Comparison of ENCODE assay signal across 22 cellular contexts in the genomic region with DNA sequence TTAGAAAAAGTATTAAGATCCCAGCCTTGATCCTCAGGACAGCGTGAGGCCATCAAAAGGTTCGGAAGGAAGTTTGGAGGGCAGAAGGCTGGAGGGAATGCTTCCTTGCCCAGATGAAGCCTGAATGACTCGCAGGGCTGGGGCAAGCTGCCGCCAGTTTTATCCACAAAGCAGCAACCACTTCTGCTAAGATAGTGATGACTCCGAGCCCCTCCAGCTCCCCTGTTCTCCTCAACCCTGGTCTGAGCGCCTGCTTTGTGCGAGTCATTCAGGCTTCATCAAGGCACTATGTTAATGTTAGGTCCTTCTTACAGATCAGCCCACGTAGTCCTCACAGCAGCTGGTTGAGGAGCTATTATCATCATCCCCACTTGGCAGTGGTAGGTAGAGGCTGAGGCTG.
DNase-seq lines count a peak whose midpoint lies in the region; ATAC-seq, FAIRE-seq and TF ChIP-seq lines count a peak whose summit lies in the region.
"Had no signal": no experiment of that assay in that cellular context is flagged by ENCODE, and none has a peak within 500 bp of the region (broad histone marks: within the 10 kb centered on the region; RNA-seq: fewer than 3 reads in every experiment).

No MANE protein-coding gene starts in this region.

- H3K4me2 ChIP-seq in GM23338 (no peak overlapping the region), PC-3 (ENCODE audit: low read length) (no peak overlapping the region), H1 (ENCODE audit: insufficient read depth in 1 of 2, low read depth in 2 of 2, low read length in 2 of 2) (no peak overlapping the region), OCI-LY7 (ENCODE audit: low read length) (no peak overlapping the region)
- H3K4me2 ChIP-seq: SK-N-SH had no signal

- no peak overlapping the region for H4K91ac ChIP-seq in H1 (replicated peaks; ENCODE audit: insufficient read length, low read length)

- ATAC-seq in GM23338 (no peak), PC-3 (peak; percentile 59), left ventricle myocardium superior (no peak), left colon (no peak)
- ATAC-seq: activated CD8-positive, alpha-beta T cell treated with anti-CD3 and anti-CD28 coated beads, Interleukin-2, amount 10 ng/mL, durations not matched to agents 7 days and 5 days; HepG2; left cardiac atrium had no signal

- no peaks in the 10 kb centered on the region for H3K79me1 ChIP-seq in H1 (ENCODE audit: low read depth, low read length)

- H3K4me3 Mint-ChIP-seq in GM23338, result no peak overlapping the region
- H3K4me3 Mint-ChIP-seq: activated B cell treated with CpG ODN at 0.5 μM for 24 hours; activated CD8-positive, alpha-beta T cell treated with anti-CD3 and anti-CD28 coated beads, Interleukin-2, amount 10 ng/mL, durations not matched to agents 7 days and 5 days; central memory CD8-positive, alpha-beta T cell had no signal

- DNase-seq in GM23338 (ENCODE audit: low spot score) (no peak), PC-3 (peak; percentile 17), H1 (ENCODE audit: low read depth in 1 of 2, low spot score in 2 of 2) (no peak), myocyte (ENCODE audit: low read depth) (peak; percentile 28), left ventricle myocardium superior (no peak), left colon (no peak), NCI-H526 (lab: John Stamatoyannopoulos, UW) (no peak), OCI-LY7 (ENCODE audit: low spot score) (no peak)
- DNase-seq: activated B cell treated with CpG ODN at 0.5 μM for 24 hours; activated CD8-positive, alpha-beta T cell treated with anti-CD3 and anti-CD28 coated beads, Interleukin-2, amount 10 ng/mL, durations not matched to agents 7 days and 5 days; activated T-cell treated with anti-CD3 and anti-CD28 coated beads, Interleukin-2, amount 50 U/mL, for 1 hour; adrenal gland; DMS79 treated with DMSO at 0.1 percent for 48 hours; left cardiac atrium; midbrain; NCI-H2227 treated with DMSO at 0.1 percent for 48 hours; SK-N-SH; small intestine; stimulated activated CD4-positive, alpha-beta T cell treated with anti-CD3 and anti-CD28 coated beads, Interleukin-2, amount 100 ng/mL, for 48 hours; upper lobe of left lung had no signal

- peak overlapping the region; percentile 24; the same call in 1 of the 2 replicates for H2AK5ac ChIP-seq in H1 (ENCODE audit: low read depth, low read length)

- H3K9ac ChIP-seq in PC-3 (ENCODE audit: low read length) (no peak overlapping the region), H1 (replicated peaks in 1 of 4; ENCODE audit: extremely low read depth in 1 of 4, low read depth in 3 of 4, low read length in 3 of 4) (no peak overlapping the region)
- H3K9ac ChIP-seq: SK-N-SH had no signal

- H2BK20ac ChIP-seq in H1 (ENCODE audit: low read length), result peak overlapping the region; percentile 16; the same call in 1 of the 2 replicates

- peak overlapping the region; percentile 8; the same call in 1 of the 2 replicates for H3K27ac Mint-ChIP-seq in GM23338
- H3K27ac Mint-ChIP-seq: activated B cell treated with CpG ODN at 0.5 μM for 24 hours; activated CD8-positive, alpha-beta T cell treated with anti-CD3 and anti-CD28 coated beads, Interleukin-2, amount 10 ng/mL, durations not matched to agents 7 days and 5 days had no signal

- H3K9me2 ChIP-seq in GM23338 (ENCODE audit: insufficient read depth), result no peaks in the 10 kb centered on the region
- H3K9me2 ChIP-seq in PC-3 (replicated peaks; ENCODE audit: low read length), result no peaks in the 10 kb centered on the region
- H3K9me2 ChIP-seq in OCI-LY7 (ENCODE audit: insufficient read depth, low read length), result no peaks in the 10 kb centered on the region
- H3K9me2 ChIP-seq: SK-N-SH had no signal

- H2AFZ ChIP-seq in GM23338, result no peak overlapping the region
- no peak overlapping the region for H2AFZ ChIP-seq in PC-3 (ENCODE audit: low read length)
- H2AFZ ChIP-seq in H1 (ENCODE audit: low read length), result no peak overlapping the region
- no peak overlapping the region for H2AFZ ChIP-seq in OCI-LY7 (ENCODE audit: low read length)

- H3K56ac ChIP-seq in H1 (replicated peaks; ENCODE audit: insufficient read length, low read depth, low read length), result no peak overlapping the region

- no peak overlapping the region; the same call in 1 of the 2 replicates for H2BK5ac ChIP-seq in H1 (ENCODE audit: low read depth, low read length)

- no peaks in the 10 kb centered on the region for H3K36me3 ChIP-seq in GM23338 (ENCODE audit: insufficient read depth)
- H3K36me3 ChIP-seq in PC-3 (ENCODE audit: low read depth, low read length), result no peaks in the 10 kb centered on the region
- H3K36me3 ChIP-seq in H1 (ENCODE audit: control insufficient read depth in 2 of 4, insufficient read depth in 4 of 4, low read length in 3 of 4), result no peaks in the 10 kb centered on the region
- H3K36me3 ChIP-seq in OCI-LY7 (ENCODE audit: insufficient read depth, low read length), result no peaks in the 10 kb centered on the region
- H3K36me3 ChIP-seq: adrenal gland, upper lobe of left lung had no signal

- no peak overlapping the region for H2BK15ac ChIP-seq in H1 (ENCODE audit: low read length)

- H3K4me3 ChIP-seq in GM23338 (no peak overlapping the region), PC-3 (ENCODE audit: low read length) (no peak overlapping the region), H1 (ENCODE audit: extremely low read depth in 1 of 4, insufficient read depth in 2 of 4, low read depth in 3 of 4, low read length in 4 of 4) (no peak overlapping the region), OCI-LY7 (ENCODE audit: low read depth, low read length, poor library complexity, severe bottlenecking) (no peak overlapping the region)
- H3K4me3 ChIP-seq: adrenal gland, upper lobe of left lung had no signal

- H3K23ac ChIP-seq in H1 (ENCODE audit: insufficient read length), result no peak overlapping the region

- 96% methylated on average over 8 of the region's 8 CpGs; no CpG with 5 or more reads in 1 of the 2 experiments for WGBS in H1 (ENCODE audit: extremely low coverage in 1 of 2, insufficient coverage in 1 of 2, insufficient read length in 1 of 2, insufficient replicate concordance in 2 of 2, low coverage in 1 of 2, low lambda C conversion rate in 2 of 2, missing lambda C conversion rate in 1 of 2), 2 experiments

- H4K8ac ChIP-seq in H1 (ENCODE audit: extremely low read depth, insufficient read depth, low read length), result no peak overlapping the region

- H3F3A ChIP-seq in GM23338 (replicated peaks; ENCODE audit: low read depth) (no peaks in the 10 kb centered on the region), PC-3 (ENCODE audit: low read length, unreplicated experiment) (no peaks in the 10 kb centered on the region)

- H3K4ac ChIP-seq in H1 (replicated peaks; ENCODE audit: insufficient read length, low read depth, low read length), result no peak overlapping the region

- H3K36me3 Mint-ChIP-seq in GM23338 (ENCODE audit: low read depth), result peaks cover 7% of the 10 kb centered on the region

- no peak overlapping the region for H2BK12ac ChIP-seq in H1 (ENCODE audit: low read depth, low read length)

- intact Hi-C loops in PC-3 (cut with micrococcal nuclease) (loop anchor here (5.0 to 10.0 kb wide), 2 partner anchors 93 to 416 kb away; no protein-coding TSS in a partner anchor), left ventricle myocardium superior (cut with micrococcal nuclease) (loop anchor here (10.0 kb wide), 1 partner anchor 516 kb away; a partner anchor contains a TSS), left colon (cut with DNase I, micrococcal nuclease) (loop anchor here in 1 of 2 donors (10.0 kb wide), 1 partner anchor 306 kb away; no protein-coding TSS in a partner anchor), OCI-LY7 (cut with micrococcal nuclease; ENCODE audit: unreplicated experiment) (no loop called here)

- peaks cover 5% of the 10 kb centered on the region; the same call in 1 of the 2 replicates for H3K4me1 ChIP-seq in GM23338 (ENCODE audit: insufficient read depth)
- H3K4me1 ChIP-seq in PC-3 (ENCODE audit: insufficient read depth, low read length), result peaks cover 11% of the 10 kb centered on the region
- H3K4me1 ChIP-seq in H1 (replicated peaks in 1 of 4; ENCODE audit: control insufficient read depth in 3 of 4, insufficient read depth in 4 of 4, low read length in 3 of 4), result peaks cover 4 to 16% (median 11%) of the 10 kb centered on the region in 4 experiments; a peak in 5 of 7 replicates
- H3K4me1 ChIP-seq in OCI-LY7 (ENCODE audit: insufficient read depth, low read length, poor library complexity, severe bottlenecking), result no peaks in the 10 kb centered on the region
- H3K4me1 ChIP-seq: adrenal gland, upper lobe of left lung had no signal

- H3K9me3 ChIP-seq in PC-3 (ENCODE audit: low read length) (no peaks in the 10 kb centered on the region), H1 (ENCODE audit: insufficient read depth in 2 of 2, low read depth in 1 of 2, low read length in 1 of 2) (no peaks in the 10 kb centered on the region), OCI-LY7 (ENCODE audit: low read length) (no peaks in the 10 kb centered on the region)
- H3K9me3 ChIP-seq: adrenal gland, SK-N-SH, upper lobe of left lung had no signal

- peaks cover 40% of the 10 kb centered on the region for H3K4me1 Mint-ChIP-seq in GM23338
- H3K4me1 Mint-ChIP-seq: activated B cell treated with CpG ODN at 0.5 μM for 24 hours; central memory CD8-positive, alpha-beta T cell had no signal

- H3K9me3 Mint-ChIP-seq in GM23338, result peaks cover 4% of the 10 kb centered on the region; the same call in 1 of the 3 replicates
- H3K9me3 Mint-ChIP-seq: activated B cell treated with CpG ODN at 0.5 μM for 24 hours; central memory CD8-positive, alpha-beta T cell had no signal

- no peak for TF ChIP-seq CTCF in GM23338 (conservative IDR thresholded peaks at IDR 0.05; ENCODE audit: low read depth in 2 of 2)
- TF ChIP-seq CTCF in PC-3 (conservative IDR thresholded peaks at IDR 0.05; ENCODE audit: low read depth, low read length), result no peak
- no peak for TF ChIP-seq CTCF in H1 (IDR thresholded peaks at IDR 0.05; ENCODE audit: control extremely low read depth in 1 of 3, insufficient read depth in 1 of 3, low read depth in 1 of 3, low read length in 3 of 3)
- TF ChIP-seq CTCF in OCI-LY7 (conservative IDR thresholded peaks at IDR 0.05; ENCODE audit: low read length), result no peak

- FAIRE-seq in H1 (lab: Jason Lieb, UNC), result no peak
- FAIRE-seq: HepG2, small intestine had no signal

- H3K27me3 Mint-ChIP-seq in GM23338 (ENCODE audit: insufficient read depth, low read depth, poor library complexity), result peaks cover 12% of the 10 kb centered on the region

- no peaks in the 10 kb centered on the region for H3K23me2 ChIP-seq in H1 (ENCODE audit: low read depth, low read length)

- TF ChIP-seq EP300 in H1 (IDR thresholded peaks at IDR 0.05; ENCODE audit: borderline replicate concordance in 1 of 2, low read depth in 2 of 2, low read length in 2 of 2), result no peak

- POLR2A ChIA-PET in PC-3 (lab: Charles Lee; ENCODE audit: unreplicated experiment) (no interaction called here), H1 (lab: Charles Lee; ENCODE audit: partially characterized antibody) (no interaction called here), OCI-LY7 (lab: Charles Lee) (no interaction called here)

- CTCF ChIA-PET in PC-3 (lab: Charles Lee), result interaction anchor here (3.6 kb wide), 1 partner anchor 308 kb away, joined by 43 read pairs; no protein-coding TSS in a partner anchor
- CTCF ChIA-PET in H1 (lab: Charles Lee; ENCODE audit: partially characterized antibody), result interaction anchor here (0.6 to 4.5 kb wide), 29 partner anchors 11 to 643 kb away, joined by 3 to 58 read pairs (median 4); no protein-coding TSS in a partner anchor
- CTCF ChIA-PET in OCI-LY7 (lab: Charles Lee; ENCODE audit: unreplicated experiment), result no interaction called here

- no peak overlapping the region for H3K27ac ChIP-seq in GM23338 (ENCODE audit: low read depth)
- no peak overlapping the region for H3K27ac ChIP-seq in PC-3 (ENCODE audit: low read length)
- H3K27ac ChIP-seq in H1 (ENCODE audit: low read depth, low read length), result no peak overlapping the region
- H3K27ac ChIP-seq in OCI-LY7 (ENCODE audit: low read depth, low read length, poor library complexity, severe bottlenecking), result no peak overlapping the region
- H3K27ac ChIP-seq: adrenal gland, upper lobe of left lung had no signal

- BruUV-seq in PC-3 (replicated peaks; lab: Mats Ljungman, UMichigan) (no TSS peak), OCI-LY7 (replicated peaks; lab: Mats Ljungman, UMichigan) (no TSS peak)

- no peaks in the 10 kb centered on the region for H4K20me1 ChIP-seq in GM23338 (replicated peaks; ENCODE audit: insufficient read depth)
- H4K20me1 ChIP-seq in PC-3 (ENCODE audit: low read length), result no peaks in the 10 kb centered on the region
- no peaks in the 10 kb centered on the region for H4K20me1 ChIP-seq in H1 (replicated peaks in 1 of 2; ENCODE audit: control insufficient read depth in 1 of 2, insufficient read depth in 2 of 2, low read length in 2 of 2)
- no peaks in the 10 kb centered on the region for H4K20me1 ChIP-seq in OCI-LY7 (ENCODE audit: insufficient read depth, low read length)

- no peak overlapping the region; the same call in 1 of the 2 replicates for H3K18ac ChIP-seq in H1 (ENCODE audit: extremely low read depth, low read length)

- H2BK120ac ChIP-seq in H1 (replicated peaks; ENCODE audit: low read depth, low read length), result no peak overlapping the region

- H3K79me2 ChIP-seq in GM23338 (replicated peaks; ENCODE audit: insufficient read depth) (no peaks in the 10 kb centered on the region), PC-3 (ENCODE audit: low read length) (no peaks in the 10 kb centered on the region), H1 (ENCODE audit: control insufficient read depth in 1 of 2, insufficient read depth in 2 of 2, low read length in 2 of 2) (no peaks in the 10 kb centered on the region), OCI-LY7 (ENCODE audit: insufficient read depth, low read depth, low read length) (no peaks in the 10 kb centered on the region)

- no peaks in the 10 kb centered on the region for H3K27me3 ChIP-seq in GM23338 (ENCODE audit: insufficient read depth)
- no peaks in the 10 kb centered on the region for H3K27me3 ChIP-seq in PC-3 (ENCODE audit: low read length)
- H3K27me3 ChIP-seq in H1 (replicated peaks in 1 of 4; ENCODE audit: control insufficient read depth in 3 of 4, extremely low read depth in 1 of 4, insufficient read depth in 3 of 4, low read length in 3 of 4), result no peaks in the 10 kb centered on the region
- H3K27me3 ChIP-seq: adrenal gland, upper lobe of left lung had no signal

- no peak overlapping the region for H3K14ac ChIP-seq in H1 (ENCODE audit: insufficient read length)

- no peak overlapping the region for H4K5ac ChIP-seq in H1 (ENCODE audit: insufficient read length, low read depth, low read length)

- TF ChIP-seq RAD21 in H1 (IDR thresholded peaks at IDR 0.05 in 1 of 2, conservative IDR thresholded peaks at IDR 0.05 in 1 of 2; ENCODE audit: low read depth in 2 of 2, low read length in 2 of 2), result no peak

- no peak for TF ChIP-seq POLR2A in H1 (IDR thresholded peaks at IDR 0.05; ENCODE audit: control extremely low read depth in 1 of 2, low read depth in 2 of 2, low read length in 2 of 2)

Comparison
In these comparisons a context has a peak if more than half of its experiments do, and no peak if none do; other contexts are left out.
1. DNase-seq: peak in PC-3 (single experiment) and myocyte (single experiment); none in GM23338 (single experiment), H1 (0 of 2), left ventricle myocardium superior (single experiment), left colon (0 of 2), NCI-H526 (0 of 2) and OCI-LY7 (single experiment).